In the genomic region with DNA sequence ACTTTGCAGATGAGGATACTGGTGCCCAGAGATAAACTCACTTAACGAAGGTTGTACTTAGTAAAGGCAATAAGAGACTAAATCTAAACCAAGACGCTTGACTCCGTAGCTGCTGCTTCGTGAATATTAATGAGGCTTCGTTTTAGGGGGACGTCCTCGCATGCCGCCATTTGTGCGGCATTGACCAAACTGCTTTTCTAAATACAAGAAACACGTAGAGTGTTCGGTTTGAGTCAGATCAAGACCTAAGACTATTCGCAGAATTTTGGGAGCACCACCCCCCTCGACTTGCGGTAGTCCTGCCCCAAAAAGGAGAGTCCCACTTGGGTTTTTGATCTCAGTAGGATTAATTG, we compare ENCODE assay signal across 8 cellular contexts. TPM values are rescaled to one million over a fixed set of nuclear protein-coding genes. Genes with fewer than 3 reads are reported as not detected.
DNase-seq lines count a peak whose midpoint lies in the region; ATAC-seq and TF ChIP-seq lines count a peak whose summit lies in the region.

No MANE protein-coding gene starts in this region.

- CTCF ChIA-PET in CD4-positive, alpha-beta T cell (lab: Charles Lee) = no interaction called here

- H3K27me3 ChIP-seq in CD4-positive, alpha-beta T cell (ENCODE audit: control insufficient read depth, insufficient read depth, low read length) = no peaks in the 10 kb centered on the region
- H3K27me3 ChIP-seq in MG63 (no peaks in the 10 kb centered on the region), neural cell (ENCODE audit: insufficient read depth, low read depth, low read length) (no peaks in the 10 kb centered on the region)

- H3K27ac Mint-ChIP-seq in CD4-positive, alpha-beta T cell = peak overlapping the region; percentile 96

- peaks cover 68% of the 10 kb centered on the region for H3K36me3 Mint-ChIP-seq in CD4-positive, alpha-beta T cell (ENCODE audit: low read depth)

- H3K4me3 Mint-ChIP-seq in CD4-positive, alpha-beta T cell = peak overlapping the region; percentile 97

- H3K36me3 ChIP-seq in MG63 = peaks cover 61% of the 10 kb centered on the region
- H3K36me3 ChIP-seq in neural cell (ENCODE audit: insufficient read depth, low read length) = no peaks in the 10 kb centered on the region

- H3K4me2 ChIP-seq in neural cell (ENCODE audit: low read length) = peak overlapping the region; percentile 85

- H3K79me2 ChIP-seq in neural cell (replicated peaks; ENCODE audit: insufficient read depth, low read length) = peaks cover 53% of the 10 kb centered on the region

- H3F3A ChIP-seq in neural cell (ENCODE audit: insufficient read depth, low read length, poor library complexity, severe bottlenecking) = peaks cover 4% of the 10 kb centered on the region

- peak overlapping the region; percentile 17 for H2AFZ ChIP-seq in neural cell (ENCODE audit: low read depth, low read length)

- peak overlapping the region; percentile 99 for H3K9ac ChIP-seq in neural cell (ENCODE audit: low read length)

- intact Hi-C loops in CD4-positive, alpha-beta T cell (cut with DNase I, micrococcal nuclease) = loop anchor here (5.0 to 10.0 kb wide), 4 partner anchors 619 to 1446 kb away; partner anchors contain the start of genes ERGIC1 (in 1 of the 2), FBXW11 (in 1 of the 2) and UBTD2 (in 1 of the 2)

- no peaks in the 10 kb centered on the region for H3K9me2 ChIP-seq in neural cell (ENCODE audit: insufficient read depth, low read length)

- H3K9me3 Mint-ChIP-seq in CD4-positive, alpha-beta T cell = no peaks in the 10 kb centered on the region

- H3K4me3 ChIP-seq in MG63 (peak overlapping the region; percentile 96), choroid plexus epithelial cell (ENCODE audit: low read depth, low read length) (peak overlapping the region; percentile 98), neural cell (ENCODE audit: low read length) (peak overlapping the region; percentile 95)

- H3K4me1 Mint-ChIP-seq in CD4-positive, alpha-beta T cell (ENCODE audit: low read depth) = peaks cover 70% of the 10 kb centered on the region

- TF ChIP-seq RAD21 in neural cell (conservative IDR thresholded peaks at IDR 0.05) = peak; percentile 2

- no peaks in the 10 kb centered on the region for H3K27me3 Mint-ChIP-seq in CD4-positive, alpha-beta T cell

- POLR2A ChIA-PET in CD4-positive, alpha-beta T cell (lab: Charles Lee) = interaction anchor here (0.8 to 2.8 kb wide), 7 partner anchors 12 to 1382 kb away, joined by 3 to 12 read pairs (median 4); partner anchors contain the start of genes DUSP1 and FGF18

- no peaks in the 10 kb centered on the region for H3K9me3 ChIP-seq in CD4-positive, alpha-beta T cell (ENCODE audit: control insufficient read depth, low read length)
- H3K9me3 ChIP-seq in MG63 = no peaks in the 10 kb centered on the region
- H3K9me3 ChIP-seq in neural cell (ENCODE audit: low read length) = no peaks in the 10 kb centered on the region

- peaks cover 13% of the 10 kb centered on the region for H4K20me1 ChIP-seq in neural cell (ENCODE audit: insufficient read depth)

- no peak overlapping the region for H3K27ac ChIP-seq in CD4-positive, alpha-beta T cell (ENCODE audit: low read depth, low read length)
- H3K27ac ChIP-seq in neural cell (ENCODE audit: low read length) = peak overlapping the region; percentile 95

- no peak for ATAC-seq in CD4-positive, alpha-beta T cell (ENCODE audit: poor library complexity)
- no peak for ATAC-seq in GM18868 (IDR thresholded peaks at IDR 0.05; ENCODE audit: unreplicated experiment)

- no peak for DNase-seq in CD4-positive, alpha-beta T cell
- DNase-seq in MG63 (peak; percentile 31), choroid plexus epithelial cell (ENCODE audit: low read depth) (no peak), activated gamma-delta T cell treated with Interleukin-2 at 50 U/mL for 16 hours (no peak), NCI-H226 (no peak), LoVo (ENCODE audit: low spot score) (no peak)

- TF ChIP-seq CTCF in CD4-positive, alpha-beta T cell (IDR thresholded peaks at IDR 0.05) = no peak
- TF ChIP-seq CTCF in choroid plexus epithelial cell (conservative IDR thresholded peaks at IDR 0.05; ENCODE audit: low read depth, low read length) = no peak
- no peak for TF ChIP-seq CTCF in neural cell (IDR thresholded peaks at IDR 0.05; ENCODE audit: poor library complexity, severe bottlenecking)

- no peak for TF ChIP-seq EP300 in neural cell (conservative IDR thresholded peaks at IDR 0.05; ENCODE audit: poor library complexity, severe bottlenecking)

TF ChIP-seq in neural cell, 6 proteins besides CTCF, POLR2A, EP300 and RAD21:
- TF ChIP-seq POLR2AphosphoS5 (IDR thresholded peaks at IDR 0.05) (no peak), REST (IDR thresholded peaks at IDR 0.05; ENCODE audit: borderline replicate concordance) (no peak), TAF1 (IDR thresholded peaks at IDR 0.05; ENCODE audit: low read depth) (no peak), EZH2 (IDR thresholded peaks at IDR 0.05; ENCODE audit: borderline replicate concordance, insufficient read depth, low read length, poor library complexity, severe bottlenecking) (no peak), SMC3 (conservative IDR thresholded peaks at IDR 0.05; ENCODE audit: poor library complexity) (no peak), MXI1 (conservative IDR thresholded peaks at IDR 0.05; ENCODE audit: poor library complexity, severe bottlenecking) (no peak)

RNA-seq across cellular contexts. Expression of gene NPM1, which starts 1.1 kb away (rescaled TPM):
- 1,000 to 10,000 TPM; 1,243 to 1,379 TPM for total RNA-seq in CD4-positive, alpha-beta T cell
- total RNA-seq in MG63 (2014; rRNA removed; shearing (Covaris generic); ENCODE audit: low replicate concordance) = 3,857 and 4,723 TPM in 2 replicates
- polyA plus RNA-seq in neural cell = 988 and 1,141 TPM in 2 replicates
- 898 and 983 TPM in 2 replicates for polyA minus RNA-seq in neural cell

RNA-seq across cellular contexts. Expression of gene FGF18, which starts 30.7 kb away (rescaled TPM):
- total RNA-seq in CD4-positive, alpha-beta T cell = under 1 TPM; 0.31 to 0.33 TPM
- 7.8 and 11.2 TPM in 2 replicates for total RNA-seq in MG63 (2014; rRNA removed; shearing (Covaris generic); ENCODE audit: low replicate concordance)
- 1.2 TPM in 1 of 2 replicates, not detected in the other for polyA plus RNA-seq in neural cell
- 0.49 TPM in 1 of 2 replicates, not detected in the other for polyA minus RNA-seq in neural cell
